In genomic region chr16:16197331-16197730, GRCh38 we compare ENCODE assay signal across 23 cellular contexts. TPM values are rescaled to one million over a fixed set of nuclear protein-coding genes. Genes with fewer than 3 reads are reported as not detected.
A peak's percentile ranks its signal among the peaks of the same experiment; 100 is the strongest.
DNase-seq lines count a peak whose midpoint lies in the region; ATAC-seq, FAIRE-seq and TF ChIP-seq lines count a peak whose summit lies in the region.
"Had no signal": no experiment of that assay in that cellular context is flagged by ENCODE, and none has a peak within 500 bp of the region (broad histone marks: within the 10 kb centered on the region; RNA-seq: fewer than 3 reads in every experiment).

No MANE protein-coding gene starts in this region.

- in situ Hi-C loops in IMR-90 (cut with MboI; ENCODE audit: low sequenced_read_pairs) = loop anchor here (10.0 kb wide), 1 partner anchor 433 kb away; no protein-coding TSS in a partner anchor
- in situ Hi-C loops in GM12878 (cut with MboI) = no loop called here

- H3K4ac ChIP-seq in IMR-90 (ENCODE audit: low read depth, low read length) = no peak overlapping the region

- H3K27me3 ChIP-seq in DOHH2 (ENCODE audit: control insufficient read depth, low read length) (peaks cover 3% of the 10 kb centered on the region; the same call in 1 of the 2 replicates), IMR-90 (ENCODE audit: control insufficient read depth, insufficient read depth, low read length) (peaks cover 7% of the 10 kb centered on the region; the same call in 1 of the 2 replicates), GM12878 (replicated peaks in 1 of 2; ENCODE audit: control insufficient read depth in 2 of 2, insufficient read depth in 2 of 2, low read length in 1 of 2) (no peaks in the 10 kb centered on the region), neutrophil (no peaks in the 10 kb centered on the region), GM23338 (ENCODE audit: insufficient read depth) (no peaks in the 10 kb centered on the region)
- H3K27me3 ChIP-seq: Peyer's patch had no signal

- H3K27ac Mint-ChIP-seq in GM23338 = no peak overlapping the region
- H3K27ac Mint-ChIP-seq: CD8-positive, alpha-beta memory T cell; IgD-negative memory B cell had no signal

- no peak for TF ChIP-seq CTCF in DOHH2 (IDR thresholded peaks at IDR 0.05; ENCODE audit: low read depth, low read length, poor library complexity, severe bottlenecking)
- no peak for TF ChIP-seq CTCF in IMR-90 (conservative IDR thresholded peaks at IDR 0.05; ENCODE audit: low read depth, low read length)
- TF ChIP-seq CTCF in GM12878 (IDR thresholded peaks at IDR 0.05 in 2 of 3, conservative IDR thresholded peaks at IDR 0.05 in 1 of 3; ENCODE audit: control insufficient read depth in 2 of 3, extremely low read depth in 1 of 3, insufficient read depth in 1 of 3, low read depth in 3 of 3, low read length in 3 of 3) = no peak
- no peak for TF ChIP-seq CTCF in neutrophil (IDR thresholded peaks at IDR 0.05)
- TF ChIP-seq CTCF in GM23338 (conservative IDR thresholded peaks at IDR 0.05; ENCODE audit: low read depth in 2 of 2) = no peak

- no peak for TF ChIP-seq POLR2A in IMR-90 (IDR thresholded peaks at IDR 0.05; ENCODE audit: low read depth, low read length)
- no peak for TF ChIP-seq POLR2A in GM12878 (IDR thresholded peaks at IDR 0.05; ENCODE audit: low read depth, low read length)

- H3K27ac ChIP-seq in DOHH2 (ENCODE audit: low read depth, low read length) = no peak overlapping the region
- no peak overlapping the region for H3K27ac ChIP-seq in IMR-90 (ENCODE audit: insufficient read depth, low read length)
- no peak overlapping the region for H3K27ac ChIP-seq in GM12878 (ENCODE audit: control insufficient read depth, insufficient read depth)
- H3K27ac ChIP-seq in neutrophil = peak overlapping the region; percentile 13
- no peak overlapping the region for H3K27ac ChIP-seq in GM23338 (ENCODE audit: low read depth)
- H3K27ac ChIP-seq: GM23248, Peyer's patch had no signal

- H3K4me1 Mint-ChIP-seq in GM23338 = peaks cover 5% of the 10 kb centered on the region
- H3K4me1 Mint-ChIP-seq: CD8-positive, alpha-beta memory T cell had no signal

- no peak overlapping the region for H2AFZ ChIP-seq in IMR-90 (replicated peaks; ENCODE audit: low read length, poor library complexity)
- no peak overlapping the region for H2AFZ ChIP-seq in GM12878 (ENCODE audit: control insufficient read depth, low read depth, low read length)
- no peak overlapping the region for H2AFZ ChIP-seq in GM23338
- H2AFZ ChIP-seq: GM23248 had no signal

- intact Hi-C loops in IMR-90 (cut with micrococcal nuclease) (loop anchor here (5.0 to 10.0 kb wide), 3 partner anchors 493 to 770 kb away; no protein-coding TSS in a partner anchor), GM12878 (cut with micrococcal nuclease; ENCODE audit: unreplicated experiment) (loop anchor here (10.0 kb wide), 1 partner anchor 433 kb away; no protein-coding TSS in a partner anchor)

- no peaks in the 10 kb centered on the region for H3K9me2 ChIP-seq in DOHH2 (replicated peaks; ENCODE audit: control insufficient read depth, low read length)
- no peaks in the 10 kb centered on the region for H3K9me2 ChIP-seq in GM23338 (ENCODE audit: insufficient read depth)

- H3K36me3 ChIP-seq in DOHH2 (ENCODE audit: control insufficient read depth, low read length) = no peaks in the 10 kb centered on the region
- peaks cover 2% of the 10 kb centered on the region; the same call in 1 of the 2 replicates for H3K36me3 ChIP-seq in IMR-90 (ENCODE audit: control insufficient read depth, insufficient read depth, low read length)
- no peaks in the 10 kb centered on the region for H3K36me3 ChIP-seq in GM12878 (ENCODE audit: control insufficient read depth in 2 of 2, insufficient read depth in 2 of 2, low read length in 1 of 2)
- peaks cover 2% of the 10 kb centered on the region for H3K36me3 ChIP-seq in neutrophil
- H3K36me3 ChIP-seq in GM23338 (ENCODE audit: insufficient read depth) = no peaks in the 10 kb centered on the region
- H3K36me3 ChIP-seq: HAP-1 had no signal

- FAIRE-seq in GM12878 (lab: Jason Lieb, UNC) = no peak
- FAIRE-seq: GM18507 had no signal

- no peaks in the 10 kb centered on the region for H3K9me1 ChIP-seq in IMR-90 (ENCODE audit: insufficient read depth, low read length)

- no peak overlapping the region for H2BK15ac ChIP-seq in IMR-90 (ENCODE audit: low read depth, low read length)

- H3K4me1 ChIP-seq in DOHH2 (ENCODE audit: control insufficient read depth, low read length) (peaks cover 20% of the 10 kb centered on the region), IMR-90 (ENCODE audit: control insufficient read depth, insufficient read depth, low read length) (peaks cover 2% of the 10 kb centered on the region), GM12878 (ENCODE audit: control insufficient read depth, insufficient read depth, low read length) (peaks cover 12% of the 10 kb centered on the region), neutrophil (ENCODE audit: control insufficient read depth in 1 of 2, insufficient read depth in 1 of 2, low read depth in 1 of 2, low read length in 1 of 2) (peaks cover 0 to 3% of the 10 kb centered on the region in 2 experiments), GM23338 (ENCODE audit: insufficient read depth) (no peaks in the 10 kb centered on the region)
- H3K4me1 ChIP-seq: HAP-1, Peyer's patch had no signal

- H3K9me3 Mint-ChIP-seq in GM23338 = no peaks in the 10 kb centered on the region
- H3K9me3 Mint-ChIP-seq: CD14-positive monocyte; CD8-positive, alpha-beta memory T cell; IgD-negative memory B cell had no signal

- H4K5ac ChIP-seq in IMR-90 (ENCODE audit: low read depth, low read length) = no peak overlapping the region

- H3K36me3 Mint-ChIP-seq in GM23338 (ENCODE audit: low read depth) = no peaks in the 10 kb centered on the region
- H3K36me3 Mint-ChIP-seq: CD8-positive, alpha-beta memory T cell; IgD-negative memory B cell had no signal

- ATAC-seq in IMR-90 (ENCODE audit: low read depth) (no peak), GM12878 (no peak), GM23338 (no peak), esophagus mucosa (no peak)

- H3K14ac ChIP-seq in IMR-90 (replicated peaks; ENCODE audit: low read depth, low read length) = 0 out of 2 replicates have a peak overlapping the region, but pooled peaks have one; percentile 41

- no peak overlapping the region for H4K8ac ChIP-seq in IMR-90 (ENCODE audit: low read depth in 2 of 2, low read length in 2 of 2)

- H2BK5ac ChIP-seq in IMR-90 (ENCODE audit: low read depth, low read length, poor library complexity, severe bottlenecking) = no peak overlapping the region

- no peak for TF ChIP-seq EP300 in GM12878 (IDR thresholded peaks at IDR 0.05; ENCODE audit: borderline replicate concordance in 1 of 2, control insufficient read depth in 1 of 2, low read depth in 2 of 2, low read length in 2 of 2)

- H3K9me3 ChIP-seq in DOHH2 (ENCODE audit: control insufficient read depth, insufficient read depth, low read length) (no peaks in the 10 kb centered on the region), IMR-90 (ENCODE audit: control insufficient read depth, insufficient read depth, low read length) (no peaks in the 10 kb centered on the region), GM12878 (replicated peaks; ENCODE audit: control insufficient read depth, insufficient read depth, low read length) (no peaks in the 10 kb centered on the region), neutrophil (no peaks in the 10 kb centered on the region)
- H3K9me3 ChIP-seq: HAP-1, Peyer's patch had no signal

- H3F3A ChIP-seq in DOHH2 (ENCODE audit: control insufficient read depth, insufficient read depth) (no peaks in the 10 kb centered on the region; the same call in 1 of the 2 replicates), GM23338 (replicated peaks; ENCODE audit: low read depth) (no peaks in the 10 kb centered on the region)

- no peak overlapping the region for H2AK9ac ChIP-seq in IMR-90 (replicated peaks; ENCODE audit: low read depth, low read length, poor library complexity)

- H3K4me2 ChIP-seq in DOHH2 (ENCODE audit: low read length) (peak overlapping the region; percentile 34; the same call in 1 of the 2 replicates), IMR-90 (ENCODE audit: low read depth, low read length) (no peak overlapping the region), GM12878 (ENCODE audit: control insufficient read depth, insufficient read depth) (no peak overlapping the region), GM23338 (no peak overlapping the region)

- no peak overlapping the region for H4K91ac ChIP-seq in IMR-90 (ENCODE audit: insufficient read depth, low read depth, low read length)

- no peak overlapping the region for H3K23ac ChIP-seq in IMR-90 (ENCODE audit: low read depth, low read length)

- SMC1A ChIA-PET in GM12878 (lab: Charles Lee; ENCODE audit: uncharacterized antibody, unreplicated experiment) = no interaction called here

- H3K18ac ChIP-seq in IMR-90 (ENCODE audit: low read depth, low read length) = no peak overlapping the region

- H2BK20ac ChIP-seq in IMR-90 (ENCODE audit: low read depth, low read length) = no peak overlapping the region

- POLR2A ChIA-PET in IMR-90 (lab: Charles Lee; ENCODE audit: unreplicated experiment) = no interaction called here
- POLR2A ChIA-PET in GM12878 (lab: Charles Lee) = no interaction called here

- no peaks in the 10 kb centered on the region for H3K79me2 ChIP-seq in DOHH2 (ENCODE audit: control insufficient read depth, low read length)
- no peaks in the 10 kb centered on the region for H3K79me2 ChIP-seq in GM12878 (ENCODE audit: control insufficient read depth, insufficient read depth, low read length)
- H3K79me2 ChIP-seq in GM23338 (replicated peaks; ENCODE audit: insufficient read depth) = no peaks in the 10 kb centered on the region

- H3K4me3 ChIP-seq in DOHH2 (ENCODE audit: low read length) = no peak overlapping the region
- H3K4me3 ChIP-seq in IMR-90 (ENCODE audit: insufficient read depth, low read depth, low read length) = no peak overlapping the region
- H3K4me3 ChIP-seq in GM12878 = no peak overlapping the region
- H3K4me3 ChIP-seq in neutrophil (ENCODE audit: low read depth in 1 of 2, low read length in 1 of 2) = no peak overlapping the region
- H3K4me3 ChIP-seq in GM23338 = no peak overlapping the region
- H3K4me3 ChIP-seq: GM23248, HAP-1, Peyer's patch had no signal

- H3K27me3 Mint-ChIP-seq in GM23338 (ENCODE audit: insufficient read depth, low read depth, poor library complexity) = peaks cover 2% of the 10 kb centered on the region
- H3K27me3 Mint-ChIP-seq: IgD-negative memory B cell had no signal

- DNase-seq in IMR-90 = no peak
- DNase-seq in GM12878 (ENCODE audit: low read depth, low spot score) = no peak
- no peak for DNase-seq in GM23338 (ENCODE audit: low spot score)
- no peak for DNase-seq in NCI-H446 treated with DMSO at 0.1 percent for 48 hours (lab: John Stamatoyannopoulos, UW)
- DNase-seq in stimulated activated CD4-positive, alpha-beta T cell treated with anti-CD3 and anti-CD28 coated beads, Interleukin-12 subunit alpha, Interleukin-12 subunit beta, amount 100 ng/mL, for 4 hours = no peak
- DNase-seq: CD8-positive, alpha-beta memory T cell; DMS 273 treated with DMSO at 0.1 percent for 48 hours; DMS79 treated with DMSO at 0.1 percent for 48 hours; GM23248; NCI-H1092 treated with DMSO at 0.1 percent for 48 hours; NCI-H1436; NCI-H187; NCI-H526 treated with DMSO at 0.1 percent for 48 hours; Peyer's patch; SHP77 treated with DMSO at 0.1 percent for 48 hours had no signal

- no peaks in the 10 kb centered on the region for H3K79me1 ChIP-seq in IMR-90 (ENCODE audit: low read depth in 1 of 2, low read length in 2 of 2)

- no peak overlapping the region for H2BK120ac ChIP-seq in IMR-90 (ENCODE audit: low read depth, low read length)

- 43% methylated on average over 3 of the region's 3 CpGs; no CpG with 5 or more reads in 1 of the 2 experiments for WGBS in IMR-90 (ENCODE audit: extremely low coverage in 2 of 2, insufficient read length in 1 of 2), 2 experiments
- WGBS in GM12878 (ENCODE audit: insufficient coverage, insufficient replicate concordance, low lambda C conversion rate, missing lambda C conversion rate) = 5% methylated on average over 2 of the region's 3 CpGs

- no peak overlapping the region for H3K56ac ChIP-seq in IMR-90 (ENCODE audit: extremely low read depth, insufficient read depth, low read length)

- dilution Hi-C loops in IMR-90 (cut with HindIII; ENCODE audit: low sequenced_read_pairs, unreplicated experiment) = no loop called here

- RAD21 ChIA-PET in GM12878 (lab: Charles Lee; ENCODE audit: unreplicated experiment) = no interaction called here

- CTCF ChIA-PET in IMR-90 (lab: Yijun Ruan, JAX) (no interaction called here), GM12878 (lab: Yijun Ruan, JAX) (no interaction called here)

- no peak overlapping the region for H3K9ac ChIP-seq in IMR-90 (ENCODE audit: low read depth, low read length)
- H3K9ac ChIP-seq in GM12878 (ENCODE audit: control insufficient read depth, insufficient read depth, low read length) = no peak overlapping the region
- H3K9ac ChIP-seq: GM23248 had no signal

- no TSS peak for BruUV-seq in IMR-90 (replicated peaks; lab: Mats Ljungman, UMichigan)
- no TSS peak for BruUV-seq in GM12878 (replicated peaks; lab: Mats Ljungman, UMichigan)

- H4K20me1 ChIP-seq in DOHH2 (ENCODE audit: control insufficient read depth, insufficient read depth, low read depth, low read length) (no peaks in the 10 kb centered on the region), IMR-90 (ENCODE audit: insufficient read depth, low read length) (peaks cover 3% of the 10 kb centered on the region; the same call in 1 of the 2 replicates), GM12878 (ENCODE audit: control insufficient read depth, insufficient read depth) (no peaks in the 10 kb centered on the region), GM23338 (replicated peaks; ENCODE audit: insufficient read depth) (no peaks in the 10 kb centered on the region)

- TF ChIP-seq RAD21 in IMR-90 (IDR thresholded peaks at IDR 0.05; ENCODE audit: low read length) (no peak), GM12878 (IDR thresholded peaks at IDR 0.05; ENCODE audit: insufficient read depth, low read depth, low read length) (no peak)

- H3K4me3 Mint-ChIP-seq in GM23338 = no peak overlapping the region
- H3K4me3 Mint-ChIP-seq: CD14-positive monocyte; CD8-positive, alpha-beta memory T cell had no signal

- H2AK5ac ChIP-seq in IMR-90 (ENCODE audit: low read depth, low read length) = no peak overlapping the region; the same call in 1 of the 2 replicates

RNA-seq across cellular contexts. Expression of gene ABCC6, which starts 26.0 kb away (rescaled TPM):
- total RNA-seq in IMR-90 (2012; rRNA removed) (0.36 and 0.56 TPM in 2 replicates), GM12878 (2014; rRNA removed) (not detected in 2 replicates), GM12878 (2014; rRNA removed; fragmentation: Illumina TruSeq; extraction: Trizol) (not detected in 2 replicates), GM12878 (2021) (0.05 TPM in 1 of 2 replicates, not detected in the other), esophagus mucosa (0.08 TPM)
- polyA plus RNA-seq in IMR-90 (2012; rRNA removed) (1.3 and 1.5 TPM in 2 replicates), GM12878 (2011; rRNA removed) (0.05 TPM in 1 of 2 replicates, not detected in the other), GM12878 (2014; fragmentation: Illumina TruSeq; extraction: Trizol) (not detected in 2 replicates), GM12878 (2014; fragmentation: Nextera tagmentation; extraction: Ambion mirVana) (under 1 TPM; 0.06 to 0.13 TPM), GM12878 (2014; rRNA removed) (0.06 TPM in 1 of 2 replicates, not detected in the other), GM12878 (2016; fragmentation: Nextera tagmentation; extraction: Ambion mirVana) (under 1 TPM; 0.05 to 0.09 TPM), GM23338 (2016; fragmentation: Nextera tagmentation; extraction: Ambion mirVana) (1.4 and 2.8 TPM in 2 replicates)
- polyA plus RNA-seq in IMR-90 (2012; cell fraction: cytosol; rRNA removed) = 0.29 and 1.1 TPM in 2 replicates
- polyA plus RNA-seq in IMR-90 (2012; cell fraction: nucleus; rRNA removed; ENCODE audit: low replicate concordance) = 2.6 TPM in 2 replicates
- total RNA-seq in GM12878 (2013; cell fraction: nucleolus; rRNA removed) = not detected in 2 replicates
- polyA plus RNA-seq in GM12878 (2011; ENCODE audit: low read depth) = 0.05 TPM
- polyA plus RNA-seq in GM12878 (2011; cell fraction: cytosol; rRNA removed) = 0.03 and 0.05 TPM in 2 replicates
- polyA plus RNA-seq in GM12878 (2011; cell fraction: nucleus; rRNA removed) = 0.07 and 0.12 TPM in 2 replicates
- 0.18 and 0.28 TPM in 2 replicates for polyA plus RNA-seq in GM12878 (2012)
- polyA minus RNA-seq in GM12878 (2011; rRNA and poly(A)+ RNA removed) = not detected in 2 replicates
- polyA minus RNA-seq in GM12878 (2011; cell fraction: cytosol; rRNA and poly(A)+ RNA removed) = not detected in 2 replicates
- not detected in 2 replicates for polyA minus RNA-seq in GM12878 (2011; cell fraction: nucleus; rRNA and poly(A)+ RNA removed)
- total RNA-seq in GM23338 (2014; rRNA removed; shearing (Covaris generic)) = 0.16 and 0.73 TPM in 2 replicates
- total RNA-seq: A673; CD8-positive, alpha-beta memory T cell; GM23248 had no signal
- polyA plus RNA-seq: IgD-negative memory B cell had no signal

RNA-seq across cellular contexts. Expression of gene NOMO3, which starts 35.0 kb away (rescaled TPM):
- total RNA-seq in IMR-90 (2012; rRNA removed) = 57.5 and 109 TPM in 2 replicates
- polyA plus RNA-seq in IMR-90 (2012; rRNA removed) = 47.3 and 55.5 TPM in 2 replicates
- polyA plus RNA-seq in IMR-90 (2012; cell fraction: cytosol; rRNA removed) = 15.3 and 17.7 TPM in 2 replicates
- polyA plus RNA-seq in IMR-90 (2012; cell fraction: nucleus; rRNA removed; ENCODE audit: low replicate concordance) = 57.4 and 114 TPM in 2 replicates
- total RNA-seq in GM12878 (2013; cell fraction: nucleolus; rRNA removed) = 149 and 164 TPM in 2 replicates
- total RNA-seq in GM12878 (2014; rRNA removed) = 17.9 and 22.6 TPM in 2 replicates
- 17.2 and 17.4 TPM in 2 replicates for total RNA-seq in GM12878 (2014; rRNA removed; fragmentation: Illumina TruSeq; extraction: Trizol)
- total RNA-seq in GM12878 (2021) = 29.5 and 42.2 TPM in 2 replicates
- polyA plus RNA-seq in GM12878 (2011; ENCODE audit: low read depth) = 18.7 TPM
- polyA plus RNA-seq in GM12878 (2011; rRNA removed) = 28.9 and 33.4 TPM in 2 replicates
- 14.0 and 15.3 TPM in 2 replicates for polyA plus RNA-seq in GM12878 (2011; cell fraction: cytosol; rRNA removed)
- polyA plus RNA-seq in GM12878 (2011; cell fraction: nucleus; rRNA removed) = 81.5 and 87.7 TPM in 2 replicates
- 17.7 and 22.5 TPM in 2 replicates for polyA plus RNA-seq in GM12878 (2012)
- polyA plus RNA-seq in GM12878 (2014; fragmentation: Illumina TruSeq; extraction: Trizol) = 41.4 and 64.8 TPM in 2 replicates
- polyA plus RNA-seq in GM12878 (2014; fragmentation: Nextera tagmentation; extraction: Ambion mirVana) = 1 to 10 TPM; 2.5 to 3.3 TPM
- polyA plus RNA-seq in GM12878 (2014; rRNA removed) = 20.0 and 20.7 TPM in 2 replicates
- polyA plus RNA-seq in GM12878 (2016; fragmentation: Nextera tagmentation; extraction: Ambion mirVana) = 10 to 100 TPM; 29.6 to 32.9 TPM
- polyA minus RNA-seq in GM12878 (2011; rRNA and poly(A)+ RNA removed) = 42.3 and 69.5 TPM in 2 replicates
- 17.5 and 28.7 TPM in 2 replicates for polyA minus RNA-seq in GM12878 (2011; cell fraction: cytosol; rRNA and poly(A)+ RNA removed)
- polyA minus RNA-seq in GM12878 (2011; cell fraction: nucleus; rRNA and poly(A)+ RNA removed) = 33.9 and 47.0 TPM in 2 replicates
- 25.9 and 28.3 TPM in 2 replicates for total RNA-seq in GM23338 (2014; rRNA removed; shearing (Covaris generic))
- 8.7 and 9.2 TPM in 2 replicates for polyA plus RNA-seq in GM23338 (2016; fragmentation: Nextera tagmentation; extraction: Ambion mirVana)
- 11.9 TPM for total RNA-seq in esophagus mucosa
